ENCODE assay signal across 8 cellular contexts in genomic region chr1:151790071-151790939, GRCh38. TPM values are rescaled to one million over a fixed set of nuclear protein-coding genes. Genes with fewer than 3 reads are reported as not detected.
DNase-seq lines count a peak whose midpoint lies in the region; ATAC-seq, FAIRE-seq and TF ChIP-seq lines count a peak whose summit lies in the region.

Gene TDRKH (minus strand): TSS chr1:151790500. CDS start chr1:151783022, 7,478 bp downstream.

- peak within 1 kb of the TSS; percentile 20 for H3K27ac Mint-ChIP-seq in neural progenitor cell

- peaks cover 13% of the 10 kb centered on the region for H3F3A ChIP-seq in neural progenitor cell (ENCODE audit: low read depth)

- no peaks in the 10 kb centered on the region for H3K79me2 ChIP-seq in neural progenitor cell (ENCODE audit: low read depth)

- H3K4me2 ChIP-seq in neural progenitor cell, result peak within 1 kb of the TSS; percentile 95

- DNase-seq in HAP-1 (ENCODE audit: low spot score in 2 of 2) (peak; percentile 99), MG63 (peak; percentile 100), SIG-M5 (lab: John Stamatoyannopoulos, UW) (peak; percentile 100), activated gamma-delta T cell treated with Interleukin-2 at 50 U/mL for 16 hours (peak; percentile 98), foreskin keratinocyte (peak; percentile 99), neural progenitor cell (ENCODE audit: low spot score) (peak; percentile 99), stromal cell of bone marrow (ENCODE audit: low read depth) (peak; percentile 99)

- H3K27ac ChIP-seq in foreskin keratinocyte (no peak within 1 kb of the TSS), neural progenitor cell (no peak within 1 kb of the TSS)

- H3K9ac ChIP-seq in neural progenitor cell, result peak within 1 kb of the TSS; percentile 12

- peaks cover 6% of the 10 kb centered on the region for H3K27me3 Mint-ChIP-seq in neural progenitor cell (ENCODE audit: insufficient read depth, low read depth)

- no peaks in the 10 kb centered on the region for H3K9me3 Mint-ChIP-seq in neural progenitor cell

- H3K4me1 ChIP-seq in HAP-1, result peaks cover 16% of the 10 kb centered on the region
- H3K4me1 ChIP-seq in foreskin keratinocyte, result no peaks in the 10 kb centered on the region
- peaks cover 13% of the 10 kb centered on the region for H3K4me1 ChIP-seq in neural progenitor cell

- H2AFZ ChIP-seq in neural progenitor cell (replicated peaks), result peak within 1 kb of the TSS; percentile 93

- in situ Hi-C loops in HAP-1 (cut with MboI; ENCODE audit: low sequenced_read_pairs), result no loop called here

- TF ChIP-seq CTCF in foreskin keratinocyte (conservative IDR thresholded peaks at IDR 0.05) (peak; percentile 59), neural progenitor cell (IDR thresholded peaks at IDR 0.05) (peak; percentile 41)

- peak within 1 kb of the TSS; percentile 93 for H3K4me3 Mint-ChIP-seq in neural progenitor cell

- H3K4me3 ChIP-seq in HAP-1 (peak within 1 kb of the TSS; percentile 66), MG63 (peak within 1 kb of the TSS; percentile 71), neural progenitor cell (peak within 1 kb of the TSS; percentile 80)

- no peaks in the 10 kb centered on the region for H3K36me3 Mint-ChIP-seq in neural progenitor cell

- H3K4me1 Mint-ChIP-seq in neural progenitor cell, result peaks cover 17% of the 10 kb centered on the region

- peak; percentile 99 for FAIRE-seq in G401.6 (lab: Jason Lieb, UNC)

- H3K36me3 ChIP-seq in HAP-1 (replicated peaks) (no peaks in the 10 kb centered on the region), MG63 (no peaks in the 10 kb centered on the region), neural progenitor cell (no peaks in the 10 kb centered on the region)

- ATAC-seq in foreskin keratinocyte, result peak; percentile 95

- H4K20me1 ChIP-seq in neural progenitor cell (ENCODE audit: low read depth), result no peaks in the 10 kb centered on the region

- no peaks in the 10 kb centered on the region for H3K9me3 ChIP-seq in HAP-1
- no peaks in the 10 kb centered on the region for H3K9me3 ChIP-seq in MG63
- H3K9me3 ChIP-seq in neural progenitor cell (ENCODE audit: low read depth), result no peaks in the 10 kb centered on the region

- no peaks in the 10 kb centered on the region for H3K27me3 ChIP-seq in HAP-1 (ENCODE audit: low read depth)
- no peaks in the 10 kb centered on the region for H3K27me3 ChIP-seq in MG63
- no peaks in the 10 kb centered on the region for H3K27me3 ChIP-seq in foreskin keratinocyte
- peaks cover 9% of the 10 kb centered on the region for H3K27me3 ChIP-seq in neural progenitor cell

RNA-seq across cellular contexts. Expression of gene TDRKH, which starts in this region (rescaled TPM):
- 14.1 and 23.5 TPM in 2 replicates for total RNA-seq in MG63 (2014; rRNA removed; shearing (Covaris generic); ENCODE audit: low replicate concordance)
- 9.4 and 12.4 TPM in 2 replicates for total RNA-seq in foreskin keratinocyte
- polyA plus RNA-seq in foreskin keratinocyte, result 5.2 and 6.2 TPM in 2 replicates
- total RNA-seq in neural progenitor cell (ENCODE audit: low replicate concordance), result 26.3 and 30.4 TPM in 2 replicates
